9 cellular contexts compared by ENCODE assay signal in genomic region chr7:48875300-48875916, GRCh38. TPM values are rescaled to one million over a fixed set of nuclear protein-coding genes. Genes with fewer than 3 reads are reported as not detected.
A peak's percentile ranks its signal among the peaks of the same experiment; 100 is the strongest.
DNase-seq lines count a peak whose midpoint lies in the region; ATAC-seq and TF ChIP-seq lines count a peak whose summit lies in the region.
"Had no signal": no experiment of that assay in that cellular context is flagged by ENCODE, and none has a peak within 500 bp of the region (broad histone marks: within the 10 kb centered on the region; RNA-seq: fewer than 3 reads in every experiment).

No MANE protein-coding gene starts in this region.

- peak; percentile 99 for ATAC-seq in WTC11
- ATAC-seq in HG02970 (IDR thresholded peaks at IDR 0.05; ENCODE audit: low FRiP score, unreplicated experiment), result no peak
- no peak for ATAC-seq in CD8-positive, alpha-beta T cell
- ATAC-seq in GM18505 (IDR thresholded peaks at IDR 0.05; ENCODE audit: unreplicated experiment), result no peak
- ATAC-seq: HCT116 had no signal

- H3K36me3 Mint-ChIP-seq in Caco-2 (ENCODE audit: insufficient read depth, unreplicated experiment) (no peaks in the 10 kb centered on the region), WTC11 (no peaks in the 10 kb centered on the region)
- no peaks in the 10 kb centered on the region for H3K36me3 Mint-ChIP-seq in CD8-positive, alpha-beta T cell

- no peak overlapping the region for H3K4me3 Mint-ChIP-seq in Caco-2 (ENCODE audit: unreplicated experiment)
- H3K4me3 Mint-ChIP-seq in WTC11, result no peak overlapping the region
- H3K4me3 Mint-ChIP-seq in CD8-positive, alpha-beta T cell, result no peak overlapping the region

- H3K9me3 Mint-ChIP-seq in Caco-2 (ENCODE audit: unreplicated experiment) (no peaks in the 10 kb centered on the region), WTC11 (0 out of 2 replicates have a peak, but pooled peaks cover 4% of the 10 kb centered on the region)
- no peaks in the 10 kb centered on the region for H3K9me3 Mint-ChIP-seq in CD8-positive, alpha-beta T cell

- POLR2A ChIA-PET in Caco-2 (lab: Charles Lee) (no interaction called here), WTC11 (lab: Charles Lee) (no interaction called here)
- POLR2A ChIA-PET in CD8-positive, alpha-beta T cell (lab: Charles Lee), result no interaction called here

- H3K36me3 ChIP-seq in Caco-2 (ENCODE audit: control insufficient read depth, insufficient read depth, low read length), result no peaks in the 10 kb centered on the region
- no peaks in the 10 kb centered on the region for H3K36me3 ChIP-seq in CD8-positive, alpha-beta T cell (ENCODE audit: insufficient read depth, low read length)

- TF ChIP-seq CTCF in Caco-2 (IDR thresholded peaks at IDR 0.05; ENCODE audit: insufficient read depth in 1 of 2, low read depth in 1 of 2, low read length in 1 of 2, severe bottlenecking in 1 of 2, unreplicated experiment in 1 of 2) (peak; percentile 67 to 84), WTC11 (IDR thresholded peaks at IDR 0.05) (peak; percentile 41; the same call in 1 of the 2 replicates)
- TF ChIP-seq CTCF in CD8-positive, alpha-beta T cell (IDR thresholded peaks at IDR 0.05), result no peak

- no peaks in the 10 kb centered on the region for H3K4me1 ChIP-seq in Caco-2
- H3K4me1 ChIP-seq in CD8-positive, alpha-beta T cell (ENCODE audit: insufficient read depth, low read length), result no peaks in the 10 kb centered on the region

- intact Hi-C loops in Caco-2 (cut with micrococcal nuclease; ENCODE audit: unreplicated experiment), result loop anchor here (1.0 to 5.0 kb wide), 6 partner anchors 257 to 977 kb away; no protein-coding TSS in a partner anchor
- intact Hi-C loops in CD8-positive, alpha-beta T cell (cut with DNase I, micrococcal nuclease), result no loop called here

- TF ChIP-seq POLR2A in GM18505 (IDR thresholded peaks at IDR 0.05; ENCODE audit: borderline replicate concordance, extremely low read depth, insufficient read depth, insufficient read length), result no peak

- BruUV-seq in Caco-2 (replicated peaks; lab: Mats Ljungman, UMichigan), result no TSS peak

- H3K4me3 ChIP-seq in Caco-2 (ENCODE audit: low read depth, low read length), result no peak overlapping the region
- H3K4me3 ChIP-seq in CD8-positive, alpha-beta T cell (ENCODE audit: low read depth, low read length), result no peak overlapping the region

- no peak overlapping the region for H3K27ac ChIP-seq in CD8-positive, alpha-beta T cell (ENCODE audit: low read depth, low read length)

- no peaks in the 10 kb centered on the region for H3K4me1 Mint-ChIP-seq in Caco-2 (ENCODE audit: low read depth, unreplicated experiment)
- H3K4me1 Mint-ChIP-seq in WTC11, result peaks cover 8% of the 10 kb centered on the region
- no peaks in the 10 kb centered on the region for H3K4me1 Mint-ChIP-seq in CD8-positive, alpha-beta T cell (ENCODE audit: low read depth)

- H3K9me3 ChIP-seq in Caco-2, result no peaks in the 10 kb centered on the region
- H3K9me3 ChIP-seq in CD8-positive, alpha-beta T cell (ENCODE audit: low read length), result no peaks in the 10 kb centered on the region

- H3K27ac Mint-ChIP-seq in Caco-2 (ENCODE audit: unreplicated experiment) (no peak overlapping the region), WTC11 (no peak overlapping the region)
- no peak overlapping the region for H3K27ac Mint-ChIP-seq in CD8-positive, alpha-beta T cell

- H3K27me3 Mint-ChIP-seq in Caco-2 (ENCODE audit: insufficient read depth, unreplicated experiment) (peaks cover 3% of the 10 kb centered on the region), WTC11 (ENCODE audit: low read depth) (no peaks in the 10 kb centered on the region)
- H3K27me3 Mint-ChIP-seq in CD8-positive, alpha-beta T cell (ENCODE audit: low read depth), result no peaks in the 10 kb centered on the region

- DNase-seq in Caco-2 (peak; percentile 59 to 66), LHCN-M2 (ENCODE audit: low read depth) (peak; percentile 42), WTC11 (ENCODE audit: low spot score) (peak; percentile 61), islet precursor cell (peak; percentile 80), cerebellar nuclear complex (lab: John Stamatoyannopoulos, UW) (no peak)
- DNase-seq in CD8-positive, alpha-beta T cell, result no peak

- CTCF ChIA-PET in Caco-2 (lab: Charles Lee), result interaction anchor here (0.6 kb wide), 1 partner anchor 15 kb away, joined by 3 read pairs; no protein-coding TSS in a partner anchor
- CTCF ChIA-PET in WTC11 (lab: Charles Lee), result interaction anchor here (0.6 to 1.6 kb wide), 11 partner anchors 127 to 916 kb away, joined by 3 to 5 read pairs (median 3); no protein-coding TSS in a partner anchor
- CTCF ChIA-PET in CD8-positive, alpha-beta T cell (lab: Charles Lee), result no interaction called here

- no peaks in the 10 kb centered on the region for H3K27me3 ChIP-seq in Caco-2 (replicated peaks; ENCODE audit: control insufficient read depth, insufficient read depth, low read length)
- no peaks in the 10 kb centered on the region for H3K27me3 ChIP-seq in CD8-positive, alpha-beta T cell (ENCODE audit: insufficient read depth, low read length)

TF ChIP-seq in WTC11, 78 proteins besides CTCF, POLR2A, EP300 and RAD21:
- 0 out of 2 replicates have a peak, but pooled peaks have one; percentile 17 for TF ChIP-seq USF2 (CRISPR knock-in tag; IDR thresholded peaks at IDR 0.05)
- no peak for TF ChIP-seq MYBL2 (CRISPR knock-in tag; IDR thresholded peaks at IDR 0.05)
TF ChIP-seq in WTC11: peak in this region for 1.

RNA-seq across cellular contexts. Expression of gene CDC14C, which starts 48.9 kb away (rescaled TPM):
- total RNA-seq in Caco-2 (2022), result not detected in 2 replicates
- 0.32 TPM in 1 of 2 replicates, not detected in the other for total RNA-seq in LHCN-M2 (2014; rRNA removed)
- polyA plus RNA-seq in LHCN-M2 (2012), result not detected
- 0.07 TPM in 1 of 3 replicates, not detected in the others for total RNA-seq in WTC11 (2021)
- total RNA-seq in CD8-positive, alpha-beta T cell, result not detected

Comparison
In these comparisons a context has a peak if more than half of its experiments do, and no peak if none do; other contexts are left out.
1. DNase-seq: peak in Caco-2 (2 of 2), LHCN-M2 (single experiment), WTC11 (single experiment) and islet precursor cell (single experiment); none in cerebellar nuclear complex (0 of 2) and CD8-positive, alpha-beta T cell (0 of 7).